Comparison of ENCODE assay signal across 8 cellular contexts in genomic region chr18:24270937-24271380, GRCh38.
DNase-seq lines count a peak whose midpoint lies in the region; ATAC-seq and TF ChIP-seq lines count a peak whose summit lies in the region.

No MANE protein-coding gene starts in this region.

- no peaks in the 10 kb centered on the region for H3K9me3 Mint-ChIP-seq in mesothelial cell of epicardium

- H3K4me2 ChIP-seq in MM.1S (ENCODE audit: low read depth, low read length) = peak overlapping the region; percentile 93

- H3K4me1 ChIP-seq in MM.1S (ENCODE audit: low read length) (no peaks in the 10 kb centered on the region), endocrine pancreas (ENCODE audit: control insufficient read depth, insufficient read depth, low read length) (no peaks in the 10 kb centered on the region)

- H3K9me2 ChIP-seq in MM.1S (replicated peaks; ENCODE audit: insufficient read depth, low read length) = no peaks in the 10 kb centered on the region

- DNase-seq in AG10803 (ENCODE audit: low read depth) (peak; percentile 43), MM.1S (no peak), mesothelial cell of epicardium (ENCODE audit: low spot score in 2 of 2, unreplicated experiment in 2 of 2) (no peak), NCI-H2081 treated with DMSO at 0.1 percent for 48 hours (lab: John Stamatoyannopoulos, UW) (no peak), globus pallidus (ENCODE audit: low spot score) (no peak)
- DNase-seq in central memory CD4-positive, alpha-beta T cell = no peak

- H3K4me1 Mint-ChIP-seq in mesothelial cell of epicardium = peaks cover 29% of the 10 kb centered on the region

- no peaks in the 10 kb centered on the region for H4K20me1 ChIP-seq in MM.1S (ENCODE audit: insufficient read depth, low read length)

- no peaks in the 10 kb centered on the region for H3K36me3 ChIP-seq in MM.1S (replicated peaks; ENCODE audit: insufficient read depth, low read length)
- H3K36me3 ChIP-seq in endocrine pancreas (ENCODE audit: control insufficient read depth, insufficient read depth, low read length) = no peaks in the 10 kb centered on the region

- no peaks in the 10 kb centered on the region for H3K27me3 ChIP-seq in MM.1S (replicated peaks; ENCODE audit: insufficient read depth, low read length)
- H3K27me3 ChIP-seq in endocrine pancreas (ENCODE audit: control insufficient read depth, insufficient read depth, low read length) = no peaks in the 10 kb centered on the region

- H2AFZ ChIP-seq in MM.1S (ENCODE audit: low read length) = peak overlapping the region; percentile 82

- peak overlapping the region; percentile 91 for H3K4me3 Mint-ChIP-seq in mesothelial cell of epicardium

- H3K27ac ChIP-seq in MM.1S (ENCODE audit: low read length) = no peak overlapping the region

- ATAC-seq in HG03354 (IDR thresholded peaks at IDR 0.05; ENCODE audit: poor library complexity, severe bottlenecking, unreplicated experiment) = no peak

- H3K27ac Mint-ChIP-seq in mesothelial cell of epicardium = peak overlapping the region; percentile 76

- TF ChIP-seq CTCF in AG10803 (conservative IDR thresholded peaks at IDR 0.05; ENCODE audit: low read length) (no peak), MM.1S (IDR thresholded peaks at IDR 0.05; ENCODE audit: low read length) (no peak), mesothelial cell of epicardium (IDR thresholded peaks at IDR 0.05; ENCODE audit: unreplicated experiment) (no peak)

- peaks cover 11% of the 10 kb centered on the region for H3K36me3 Mint-ChIP-seq in mesothelial cell of epicardium

- no peaks in the 10 kb centered on the region for H3K27me3 Mint-ChIP-seq in mesothelial cell of epicardium (ENCODE audit: low read depth)

- H3F3A ChIP-seq in MM.1S (ENCODE audit: insufficient read depth, low read length) = no peaks in the 10 kb centered on the region

- peaks cover 46% of the 10 kb centered on the region for H3K79me2 ChIP-seq in MM.1S (ENCODE audit: low read length)

- H3K9me3 ChIP-seq in MM.1S (replicated peaks; ENCODE audit: insufficient read depth, low read length) (no peaks in the 10 kb centered on the region), endocrine pancreas (ENCODE audit: control insufficient read depth, low read length) (no peaks in the 10 kb centered on the region)

- peak overlapping the region; percentile 71 for H3K4me3 ChIP-seq in AG10803 (ENCODE audit: low read length)
- peak overlapping the region; percentile 91 for H3K4me3 ChIP-seq in MM.1S (ENCODE audit: low read length)
- peak overlapping the region; percentile 60 for H3K4me3 ChIP-seq in endocrine pancreas (ENCODE audit: control insufficient read depth, insufficient read depth, low read length)

- peak overlapping the region; percentile 54 for H3K9ac ChIP-seq in MM.1S (ENCODE audit: low read length)
- H3K9ac ChIP-seq in endocrine pancreas (ENCODE audit: control insufficient read depth, insufficient read depth, low read length) = peak overlapping the region; percentile 31
